ENCODE assay signal across 9 cellular contexts in the genomic region with DNA sequence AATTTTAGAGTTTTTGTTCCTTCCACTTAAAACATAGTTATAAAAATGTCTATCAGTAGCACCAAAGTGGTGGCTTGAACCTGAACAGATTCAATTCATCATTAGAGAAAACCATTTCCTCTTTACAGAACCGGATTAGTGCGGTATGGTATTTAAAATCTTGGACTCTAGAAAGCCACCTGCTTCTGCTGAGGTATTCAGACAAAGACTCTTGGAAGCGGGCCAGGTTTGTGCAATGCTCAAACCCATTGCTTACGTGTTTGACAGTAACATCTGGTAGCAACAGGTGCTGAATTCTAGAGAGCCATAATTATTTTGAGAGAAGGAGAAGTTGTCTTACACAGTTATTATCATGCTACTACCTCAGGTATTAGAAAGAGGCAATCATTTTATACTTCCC.
A peak's percentile ranks its signal among the peaks of the same experiment; 100 is the strongest.
DNase-seq lines count a peak whose midpoint lies in the region; ATAC-seq, FAIRE-seq and TF ChIP-seq lines count a peak whose summit lies in the region.
"Had no signal": no experiment of that assay in that cellular context is flagged by ENCODE, and none has a peak within 500 bp of the region (broad histone marks: within the 10 kb centered on the region; RNA-seq: fewer than 3 reads in every experiment).

No MANE protein-coding gene starts in this region.

- WGBS in right lobe of liver (ENCODE audit: insufficient coverage, low coverage, low lambda C conversion rate, missing lambda C conversion rate): 23% methylated on average over 4 of the region's 4 CpGs

- DNase-seq in NCI-H446 treated with DMSO at 0.1 percent for 48 hours (lab: John Stamatoyannopoulos, UW) (peak; percentile 75), right lobe of liver (peak; percentile 61 to 75 (median 73)), HTR-8/SVneo (ENCODE audit: insufficient read length, low spot score) (no peak), iPS-NIHi11 (ENCODE audit: low spot score) (no peak), activated T-cell treated with anti-CD3 and anti-CD28 coated beads for 4 hours (no peak)
- no peak for DNase-seq in stimulated activated CD4-positive, alpha-beta T cell treated with anti-CD3 and anti-CD28 coated beads, Interleukin-4, amount 100 ng/mL, for 24 hours

- no peaks in the 10 kb centered on the region for H3K36me3 ChIP-seq in right lobe of liver

- TF ChIP-seq POLR2A in right lobe of liver (IDR thresholded peaks at IDR 0.05): no peak

- H3K4me1 ChIP-seq in right lobe of liver: no peaks in the 10 kb centered on the region

- ATAC-seq in GM18868 (IDR thresholded peaks at IDR 0.05; ENCODE audit: unreplicated experiment) (peak; percentile 86), HG03378 (IDR thresholded peaks at IDR 0.05; ENCODE audit: unreplicated experiment) (peak; percentile 67), right lobe of liver (peak; percentile 46 to 86 (median 69))

- no peaks in the 10 kb centered on the region for H3K27me3 ChIP-seq in right lobe of liver

- no peak overlapping the region for H3K4me3 ChIP-seq in right lobe of liver
- H3K4me3 ChIP-seq: SK-N-MC had no signal

- FAIRE-seq in HTR-8/SVneo (lab: Jason Lieb, UNC): no peak

- H3K9me3 ChIP-seq in right lobe of liver: no peaks in the 10 kb centered on the region

- intact Hi-C loops in right lobe of liver (cut with DNase I): no loop called here

- TF ChIP-seq CTCF in right lobe of liver (IDR thresholded peaks at IDR 0.05): no peak

- H3K27ac ChIP-seq in right lobe of liver: no peak overlapping the region
- H3K27ac ChIP-seq: SK-N-MC had no signal

Comparison
In these comparisons a context has a peak if more than half of its experiments do, and no peak if none do; other contexts are left out.
1. DNase-seq: peak in NCI-H446 treated with DMSO at 0.1 percent for 48 hours (single experiment) and right lobe of liver (3 of 3); none in HTR-8/SVneo (single experiment), stimulated activated CD4-positive, alpha-beta T cell treated with anti-CD3 and anti-CD28 coated beads, Interleukin-4, amount 100 ng/mL, for 24 hours (single experiment), iPS-NIHi11 (single experiment) and activated T-cell treated with anti-CD3 and anti-CD28 coated beads for 4 hours (single experiment).
2. Peak in every context shown above with its lines, with median percentiles within 50 percentile points of each other: ATAC-seq.